Comparison of ENCODE assay signal across 8 cellular contexts in the genomic region with DNA sequence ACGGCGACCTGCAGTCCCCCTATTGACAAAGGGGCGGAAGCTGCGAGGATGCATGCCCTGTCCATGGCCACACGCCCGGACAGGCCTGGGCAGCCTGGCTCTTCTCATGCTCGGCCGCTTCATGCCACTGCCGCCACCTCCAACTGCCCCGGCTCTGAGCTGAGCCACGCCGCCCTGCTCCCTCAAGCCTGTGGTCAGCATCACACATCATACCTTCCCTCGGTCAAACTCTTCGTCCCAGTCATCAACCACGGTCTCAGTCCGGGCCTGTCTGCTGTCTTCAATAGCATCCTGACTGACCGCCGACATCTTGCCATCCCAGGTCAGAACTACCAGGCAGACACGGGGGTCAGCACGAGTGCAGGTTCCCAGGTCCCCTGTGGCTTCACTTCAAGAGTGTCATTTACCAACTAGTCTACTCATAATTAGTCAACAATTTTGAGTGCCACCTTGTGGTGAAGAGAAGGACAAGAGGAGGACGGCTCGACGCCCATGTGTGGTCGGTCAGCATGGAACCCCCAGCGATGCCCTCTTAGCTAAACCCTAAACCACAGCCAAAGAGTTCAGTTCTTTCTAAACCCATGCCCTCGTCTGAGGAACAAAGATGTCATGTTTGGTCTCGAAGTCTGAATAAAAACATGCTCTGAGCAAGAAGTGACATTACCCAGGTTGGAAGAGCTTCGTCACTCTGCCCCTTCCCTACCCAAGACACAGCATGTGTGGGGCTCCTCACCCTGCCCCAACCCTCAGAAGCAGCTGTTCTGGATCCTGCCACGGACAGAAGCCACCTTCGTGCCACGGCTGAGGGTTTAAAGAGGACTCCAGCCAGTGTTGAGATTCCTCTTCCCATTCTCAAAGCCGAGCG. TPM values are rescaled to one million over a fixed set of nuclear protein-coding genes. Genes with fewer than 3 reads are reported as not detected.
A peak's percentile ranks its signal among the peaks of the same experiment; 100 is the strongest.
DNase-seq lines count a peak whose midpoint lies in the region; ATAC-seq and TF ChIP-seq lines count a peak whose summit lies in the region.

No MANE protein-coding gene starts in this region.

- no peaks in the 10 kb centered on the region for H3K27me3 Mint-ChIP-seq in osteocyte (ENCODE audit: unreplicated experiment)

- peaks cover 71% of the 10 kb centered on the region for H3K36me3 Mint-ChIP-seq in osteocyte (ENCODE audit: unreplicated experiment)

- peak; percentile 33 for DNase-seq in activated naive CD4-positive, alpha-beta T cell treated with Interleukin-2 at 50 U/mL for 16 hours
- DNase-seq in activated naive CD4-positive, alpha-beta T cell treated with anti-CD3 and anti-CD28 coated beads, Interleukin-2, amount 50 U/mL, for 16 hours = no peak
- DNase-seq in RWPE1 (ENCODE audit: low spot score) = no peak
- DNase-seq in epithelial cell of esophagus (ENCODE audit: low read depth) = peak; percentile 47
- no peak for DNase-seq in osteocyte (ENCODE audit: extremely low spot score, unreplicated experiment)
- no peak for DNase-seq in occipital lobe (lab: John Stamatoyannopoulos, UW)

- peak; percentile 50 for TF ChIP-seq CTCF in RWPE1 (conservative IDR thresholded peaks at IDR 0.05; ENCODE audit: low read depth)
- peak; percentile 53 for TF ChIP-seq CTCF in epithelial cell of esophagus (IDR thresholded peaks at IDR 0.05; ENCODE audit: insufficient read depth, low read depth, low read length, missing control alignments)
- peak; percentile 53 for TF ChIP-seq CTCF in osteocyte (IDR thresholded peaks at IDR 0.05)

- no peak overlapping the region for H3K4me3 ChIP-seq in epithelial cell of esophagus (ENCODE audit: low read length)

- POLR2A ChIA-PET in RWPE1 (lab: Yijun Ruan, JAX; ENCODE audit: low non-redundant PET) = interaction anchor here (0.5 kb wide), 1 partner anchor 85 kb away, joined by 3 read pairs; no protein-coding TSS in a partner anchor

- H3K27ac ChIP-seq in RWPE1 = peak overlapping the region; percentile 48

- H3K27ac Mint-ChIP-seq in osteocyte (ENCODE audit: unreplicated experiment) = no peak overlapping the region

- ATAC-seq in GM21390 (IDR thresholded peaks at IDR 0.05; ENCODE audit: unreplicated experiment) (no peak), GM19455 (IDR thresholded peaks at IDR 0.05; ENCODE audit: unreplicated experiment) (no peak)

- no peak overlapping the region for H3K4me3 Mint-ChIP-seq in osteocyte (ENCODE audit: unreplicated experiment)

- H3K9me3 Mint-ChIP-seq in osteocyte (ENCODE audit: unreplicated experiment) = no peaks in the 10 kb centered on the region

- H3K4me1 Mint-ChIP-seq in osteocyte (ENCODE audit: unreplicated experiment) = no peaks in the 10 kb centered on the region

- CTCF ChIA-PET in RWPE1 (lab: Yijun Ruan, JAX) = interaction anchor here (0.6 to 0.7 kb wide), 2 partner anchors 99 to 277 kb away, joined by 3 to 4 read pairs; no protein-coding TSS in a partner anchor

RNA-seq across cellular contexts. Expression of gene CYTH1, which starts 16.9 kb away (rescaled TPM):
- total RNA-seq in osteocyte = 113 and 123 TPM in 2 replicates
- 82.2 TPM for total RNA-seq in occipital lobe

RNA-seq across cellular contexts. Expression of gene USP36, which starts 41.7 kb away (rescaled TPM):
- total RNA-seq in osteocyte = 56.2 and 66.7 TPM in 2 replicates
- 21.4 TPM for total RNA-seq in occipital lobe

Comparison
In these comparisons a context has a peak if more than half of its experiments do, and no peak if none do; other contexts are left out.
1. DNase-seq: peak in activated naive CD4-positive, alpha-beta T cell treated with Interleukin-2 at 50 U/mL for 16 hours (single experiment) and epithelial cell of esophagus (single experiment); none in activated naive CD4-positive, alpha-beta T cell treated with anti-CD3 and anti-CD28 coated beads, Interleukin-2, amount 50 U/mL, for 16 hours (single experiment), RWPE1 (single experiment), osteocyte (single experiment) and occipital lobe (single experiment).
2. Peak in every context shown above with its lines, with median percentiles within 50 percentile points of each other: CTCF ChIP-seq.